In genomic region chr10:113000876-113001598, GRCh38 we compare ENCODE assay signal across 9 cellular contexts. TPM values are rescaled to one million over a fixed set of nuclear protein-coding genes. Genes with fewer than 3 reads are reported as not detected.
DNase-seq lines count a peak whose midpoint lies in the region; ATAC-seq and TF ChIP-seq lines count a peak whose summit lies in the region.
"Had no signal": no experiment of that assay in that cellular context is flagged by ENCODE, and none has a peak within 500 bp of the region (broad histone marks: within the 10 kb centered on the region; RNA-seq: fewer than 3 reads in every experiment).

No MANE protein-coding gene starts in this region.

- no peaks in the 10 kb centered on the region for H3K9me3 Mint-ChIP-seq in glutamatergic neuron (ENCODE audit: unreplicated experiment)
- no peaks in the 10 kb centered on the region for H3K9me3 Mint-ChIP-seq in stimulated activated effector memory CD8-positive, alpha-beta T cell treated with anti-CD3 and anti-CD28 coated beads, Interleukin-12 subunit alpha, Interleukin-12 subunit beta, amount 100 ng/mL, for 72 hours

- DNase-seq in ELF-1 (ENCODE audit: low read depth, low spot score) = peak; percentile 86
- no peak for DNase-seq in dorsolateral prefrontal cortex
- no peak for DNase-seq in kidney epithelial cell (ENCODE audit: low read depth)
- no peak for DNase-seq in retinal pigment epithelial cell (ENCODE audit: low read depth)
- DNase-seq in SW 1271 (lab: John Stamatoyannopoulos, UW) = no peak
- no peak for DNase-seq in glutamatergic neuron
- DNase-seq in cerebellum (ENCODE audit: low spot score) = no peak
- no peak for DNase-seq in stimulated activated effector memory CD8-positive, alpha-beta T cell treated with anti-CD3 and anti-CD28 coated beads, Interleukin-12 subunit alpha, Interleukin-12 subunit beta, amount 100 ng/mL, for 72 hours (ENCODE audit: low spot score in 2 of 2)
- DNase-seq: AML-193 had no signal

- H3K27ac Mint-ChIP-seq in glutamatergic neuron (ENCODE audit: unreplicated experiment) = no peak overlapping the region
- H3K27ac Mint-ChIP-seq in stimulated activated effector memory CD8-positive, alpha-beta T cell treated with anti-CD3 and anti-CD28 coated beads, Interleukin-12 subunit alpha, Interleukin-12 subunit beta, amount 100 ng/mL, for 72 hours = no peak overlapping the region

- TF ChIP-seq CTCF in dorsolateral prefrontal cortex (IDR thresholded peaks at IDR 0.05 in 54 of 56, conservative IDR thresholded peaks at IDR 0.05 in 2 of 56; ENCODE audit: low read depth in 1 of 56, partially characterized antibody in 56 of 56) (no peak), kidney epithelial cell (IDR thresholded peaks at IDR 0.05; ENCODE audit: insufficient read depth, low read length, poor library complexity, severe bottlenecking) (peak; percentile 40), retinal pigment epithelial cell (conservative IDR thresholded peaks at IDR 0.05; ENCODE audit: low read depth, low read length) (peak; percentile 18), glutamatergic neuron (IDR thresholded peaks at IDR 0.05; ENCODE audit: partially characterized antibody, unreplicated experiment) (no peak)

- H3K36me3 ChIP-seq in kidney epithelial cell (ENCODE audit: control insufficient read depth, insufficient read depth, low read length) = peaks cover 1% of the 10 kb centered on the region

- H3K4me3 ChIP-seq in dorsolateral prefrontal cortex (no peak overlapping the region), kidney epithelial cell (ENCODE audit: low read depth, low read length) (no peak overlapping the region), retinal pigment epithelial cell (ENCODE audit: low read length) (no peak overlapping the region)

- no peaks in the 10 kb centered on the region for H3K27me3 Mint-ChIP-seq in glutamatergic neuron (ENCODE audit: unreplicated experiment)

- no peak overlapping the region for H3K4me3 Mint-ChIP-seq in glutamatergic neuron (ENCODE audit: unreplicated experiment)
- no peak overlapping the region for H3K4me3 Mint-ChIP-seq in stimulated activated effector memory CD8-positive, alpha-beta T cell treated with anti-CD3 and anti-CD28 coated beads, Interleukin-12 subunit alpha, Interleukin-12 subunit beta, amount 100 ng/mL, for 72 hours

- H3K36me3 Mint-ChIP-seq in glutamatergic neuron (ENCODE audit: unreplicated experiment) = no peaks in the 10 kb centered on the region
- no peaks in the 10 kb centered on the region for H3K36me3 Mint-ChIP-seq in stimulated activated effector memory CD8-positive, alpha-beta T cell treated with anti-CD3 and anti-CD28 coated beads, Interleukin-12 subunit alpha, Interleukin-12 subunit beta, amount 100 ng/mL, for 72 hours

- H3K27ac ChIP-seq in dorsolateral prefrontal cortex = peak overlapping the region in 35 of 59 donors; percentile 1 to 94 (median 44)

- no peak for ATAC-seq in stimulated activated effector memory CD8-positive, alpha-beta T cell treated with anti-CD3 and anti-CD28 coated beads, Interleukin-12 subunit alpha, Interleukin-12 subunit beta, amount 100 ng/mL, for 72 hours

- H3K27me3 ChIP-seq in dorsolateral prefrontal cortex (no peaks in the 10 kb centered on the region), kidney epithelial cell (ENCODE audit: control insufficient read depth, insufficient read depth, low read length) (no peaks in the 10 kb centered on the region)

- intact Hi-C loops in dorsolateral prefrontal cortex (cut with DNase I) = loop anchor here in 1 of 2 donors (5.0 kb wide), 1 partner anchor 49 kb away; the partner anchor contains the start of gene TCF7L2

- H3K4me1 Mint-ChIP-seq in glutamatergic neuron (ENCODE audit: low read depth, unreplicated experiment) = no peaks in the 10 kb centered on the region
- H3K4me1 Mint-ChIP-seq in stimulated activated effector memory CD8-positive, alpha-beta T cell treated with anti-CD3 and anti-CD28 coated beads, Interleukin-12 subunit alpha, Interleukin-12 subunit beta, amount 100 ng/mL, for 72 hours = peaks cover 14% of the 10 kb centered on the region

RNA-seq across cellular contexts. Expression of gene TCF7L2, which starts 51.0 kb away (rescaled TPM):
- 10 to 100 TPM; 15.8 to 51.9 (median 27.4) TPM for total RNA-seq in dorsolateral prefrontal cortex
- 3.4 and 13.5 TPM in 2 replicates for total RNA-seq in kidney epithelial cell
- total RNA-seq in glutamatergic neuron (ENCODE audit: unreplicated experiment) = 5.0 TPM
- 6.5 TPM for total RNA-seq in cerebellum

Comparison
In these comparisons a context has a peak if more than half of its experiments do, and no peak if none do; other contexts are left out.
1. CTCF ChIP-seq: peak in kidney epithelial cell (single experiment) and retinal pigment epithelial cell (single experiment); none in dorsolateral prefrontal cortex (0 of 56) and glutamatergic neuron (single experiment).